1 cellular context compared by ENCODE assay signal in genomic region chr9:124771021-124771866, GRCh38.
TF ChIP-seq lines count a peak whose summit lies in the region.

NR6A1 (minus strand) TSS chr9:124771311.

TF ChIP-seq in GM12878, 131 proteins besides CTCF, POLR2A, EP300 and RAD21 (continued from another document and continues in another):
- TF ChIP-seq E2F8 (IDR thresholded peaks at IDR 0.05; ENCODE audit: low read depth, partially characterized antibody) (peak; percentile 73), BMI1 (IDR thresholded peaks at IDR 0.05; ENCODE audit: borderline replicate concordance) (no peak), JUND (IDR thresholded peaks at IDR 0.05; ENCODE audit: low read depth, low read length) (peak; percentile 99), CBFB (IDR thresholded peaks at IDR 0.05; ENCODE audit: low read depth) (0 out of 2 replicates have a peak, but pooled peaks have one; percentile 46), REST (IDR thresholded peaks at IDR 0.05; ENCODE audit: low read depth, low read length) (peak; percentile 82), ZNF24 (IDR thresholded peaks at IDR 0.05) (peak; percentile 7; the same call in 1 of the 2 replicates), FOXM1 (IDR thresholded peaks at IDR 0.05; ENCODE audit: low read depth, low read length) (no peak), POU2F2 (IDR thresholded peaks at IDR 0.05; ENCODE audit: borderline replicate concordance, low read depth, low read length) (0 out of 3 replicates have a peak, but pooled peaks have one; percentile 12), EZH2 (IDR thresholded peaks at IDR 0.05; ENCODE audit: borderline replicate concordance, control insufficient read depth, low read depth, low read length) (no peak), ATF7 (IDR thresholded peaks at IDR 0.05; ENCODE audit: low read depth) (peak; percentile 100), BACH1 (IDR thresholded peaks at IDR 0.05; ENCODE audit: borderline replicate concordance) (peak; percentile 70; the same call in 1 of the 2 replicates), RCOR1 (conservative IDR thresholded peaks at IDR 0.05; ENCODE audit: low read depth, low read length) (no peak), MAX (IDR thresholded peaks at IDR 0.05; ENCODE audit: low read depth, low read length) (peak; percentile 96), BCLAF1 (IDR thresholded peaks at IDR 0.05) (peak; percentile 98), DPF2 (IDR thresholded peaks at IDR 0.05) (peak; percentile 90), FOS (IDR thresholded peaks at IDR 0.05; ENCODE audit: borderline replicate concordance, extremely low read depth, insufficient read length) (no peak), EGR1 (IDR thresholded peaks at IDR 0.05; ENCODE audit: borderline replicate concordance in 1 of 2, low read depth in 2 of 2, low read length in 2 of 2) (peak; percentile 64 to 66), STAT3 (IDR thresholded peaks at IDR 0.05; ENCODE audit: low read depth, low read length) (0 out of 2 replicates have a peak, but pooled peaks have one; percentile 60), ATF3 (IDR thresholded peaks at IDR 0.05; ENCODE audit: borderline replicate concordance, extremely low read depth, low read depth, low read length) (peak; percentile 28; the same call in 1 of the 2 replicates), NR2C1 (IDR thresholded peaks at IDR 0.05) (peak; percentile 57), TARDBP (IDR thresholded peaks at IDR 0.05; ENCODE audit: borderline replicate concordance) (peak; percentile 83; the same call in 1 of the 2 replicates), RELB (IDR thresholded peaks at IDR 0.05; ENCODE audit: low read depth) (peak; percentile 99), CUX1 (IDR thresholded peaks at IDR 0.05; ENCODE audit: insufficient replicate concordance, low read depth, low read length) (peak; percentile 46), RAD51 (IDR thresholded peaks at IDR 0.05) (peak; percentile 93), ZNF687 (IDR thresholded peaks at IDR 0.05) (peak; percentile 50; the same call in 1 of the 2 replicates), IKZF1 (conservative IDR thresholded peaks at IDR 0.05) (peak; percentile 93), MXI1 (IDR thresholded peaks at IDR 0.05; ENCODE audit: low read depth, low read length) (peak; percentile 85), NBN (IDR thresholded peaks at IDR 0.05) (peak; percentile 96), USF2 (IDR thresholded peaks at IDR 0.05; ENCODE audit: borderline replicate concordance, low read depth, low read length) (peak; percentile 68), SREBF2 (IDR thresholded peaks at IDR 0.05; ENCODE audit: low read length) (no peak), GATAD2B (conservative IDR thresholded peaks at IDR 0.05; ENCODE audit: low read depth) (peak; percentile 97), SREBF1 (IDR thresholded peaks at IDR 0.05; ENCODE audit: low read length) (peak; percentile 100)
